In the genomic region with DNA sequence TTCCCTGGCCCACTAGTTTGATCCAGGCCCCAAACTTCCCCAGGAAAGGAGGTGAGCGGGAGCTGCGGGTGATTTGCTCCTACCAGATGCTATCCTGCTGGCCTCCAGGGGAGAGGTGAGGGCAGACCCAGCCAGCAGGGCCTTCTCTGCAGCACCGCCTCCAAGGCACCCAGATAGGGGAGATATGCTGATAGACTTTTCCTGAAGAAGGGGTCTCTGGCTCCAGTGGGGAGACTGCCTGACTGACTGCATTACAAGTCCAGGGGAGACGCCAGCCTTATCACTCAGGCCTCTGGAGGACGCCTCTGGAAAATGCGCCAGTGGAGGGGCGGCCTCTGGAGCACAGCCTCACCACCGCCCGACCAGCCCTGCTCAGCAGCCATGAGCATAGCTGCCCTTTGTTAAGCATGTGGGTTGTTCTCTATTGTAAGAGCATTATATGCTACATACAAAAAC, we compare ENCODE assay signal across 25 cellular contexts.
A peak's percentile ranks its signal among the peaks of the same experiment; 100 is the strongest.
DNase-seq lines count a peak whose midpoint lies in the region; ATAC-seq, FAIRE-seq and TF ChIP-seq lines count a peak whose summit lies in the region.
"Had no signal": no experiment of that assay in that cellular context is flagged by ENCODE, and none has a peak within 500 bp of the region (broad histone marks: within the 10 kb centered on the region; RNA-seq: fewer than 3 reads in every experiment).

No MANE protein-coding gene starts in this region.

- H3K27ac Mint-ChIP-seq in natural killer cell treated with Interleukin-12 subunit alpha and Interleukin-12 subunit beta and Interleukin-15 and Interleukin-18, amount 100 ng/mL, for 72 hours = no peak overlapping the region
- no peak overlapping the region for H3K27ac Mint-ChIP-seq in natural killer cell
- no peak overlapping the region for H3K27ac Mint-ChIP-seq in endodermal cell
- H3K27ac Mint-ChIP-seq: CD4-positive, CD25-positive, alpha-beta regulatory T cell had no signal

- H3K36me3 ChIP-seq in endodermal cell (ENCODE audit: control insufficient read depth, insufficient read depth, low read length) = no peaks in the 10 kb centered on the region

- no peaks in the 10 kb centered on the region for H3K4me1 Mint-ChIP-seq in natural killer cell treated with Interleukin-12 subunit alpha and Interleukin-12 subunit beta and Interleukin-15 and Interleukin-18, amount 100 ng/mL, for 72 hours (ENCODE audit: low read depth in 2 of 2)
- H3K4me1 Mint-ChIP-seq in natural killer cell (no peaks in the 10 kb centered on the region), endodermal cell (peaks cover 9% of the 10 kb centered on the region)
- H3K4me1 Mint-ChIP-seq: activated naive CD4-positive, alpha-beta T cell treated with anti-CD3 and anti-CD28 coated beads, Interleukin-2, amount 50 U/mL, for 24 hours; CD4-positive, CD25-positive, alpha-beta regulatory T cell; central memory CD8-positive, alpha-beta T cell had no signal

- H3K27me3 Mint-ChIP-seq in natural killer cell treated with Interleukin-12 subunit alpha and Interleukin-12 subunit beta and Interleukin-15 and Interleukin-18, amount 100 ng/mL, for 72 hours = no peaks in the 10 kb centered on the region
- H3K27me3 Mint-ChIP-seq in natural killer cell (ENCODE audit: low read depth in 2 of 2) (no peaks in the 10 kb centered on the region), endodermal cell (ENCODE audit: insufficient read depth) (no peaks in the 10 kb centered on the region)
- H3K27me3 Mint-ChIP-seq: activated naive CD4-positive, alpha-beta T cell treated with anti-CD3 and anti-CD28 coated beads, Interleukin-2, amount 50 U/mL, for 24 hours; central memory CD8-positive, alpha-beta T cell had no signal

- ATAC-seq in natural killer cell treated with Interleukin-12 subunit alpha and Interleukin-12 subunit beta and Interleukin-15 and Interleukin-18, amount 100 ng/mL, for 72 hours = no peak
- ATAC-seq in natural killer cell (no peak), GM18858 (IDR thresholded peaks at IDR 0.05; ENCODE audit: unreplicated experiment) (no peak), HG03342 (IDR thresholded peaks at IDR 0.05; ENCODE audit: unreplicated experiment) (no peak)
- ATAC-seq: activated CD4-positive, CD25-positive, alpha-beta regulatory T cell treated with anti-CD3 and anti-CD28 coated beads, Interleukin-2, amount 50 U/mL, for 24 hours had no signal

- no peak overlapping the region for H3K9ac ChIP-seq in endodermal cell (ENCODE audit: extremely low read depth, low read length, poor library complexity, severe bottlenecking)

- no peak for FAIRE-seq in GM12892 (lab: Jason Lieb, UNC)
- FAIRE-seq: astrocyte, H1 had no signal

- peaks cover 3% of the 10 kb centered on the region for H3K4me1 ChIP-seq in endodermal cell (ENCODE audit: control insufficient read depth, insufficient read depth, low read length)

- H3K36me3 Mint-ChIP-seq in natural killer cell treated with Interleukin-12 subunit alpha and Interleukin-12 subunit beta and Interleukin-15 and Interleukin-18, amount 100 ng/mL, for 72 hours = no peaks in the 10 kb centered on the region
- H3K36me3 Mint-ChIP-seq in natural killer cell (no peaks in the 10 kb centered on the region), endodermal cell (ENCODE audit: low read depth) (no peaks in the 10 kb centered on the region)
- H3K36me3 Mint-ChIP-seq: activated naive CD4-positive, alpha-beta T cell treated with anti-CD3 and anti-CD28 coated beads, Interleukin-2, amount 50 U/mL, for 24 hours; CD4-positive, CD25-positive, alpha-beta regulatory T cell had no signal

- DNase-seq in natural killer cell treated with Interleukin-12 subunit alpha and Interleukin-12 subunit beta and Interleukin-15 and Interleukin-18, amount 100 ng/mL, for 72 hours (ENCODE audit: low spot score) = peak; percentile 46
- DNase-seq in natural killer cell (no peak), endodermal cell (peak; percentile 61), mesenteric fat pad (ENCODE audit: low spot score) (peak; percentile 64), GM12892 (ENCODE audit: insufficient read length) (no peak)
- DNase-seq: activated CD8-positive, alpha-beta memory T cell treated with anti-CD3 and anti-CD28 coated beads for 24 hours; activated T-cell treated with anti-CD3 and anti-CD28 coated beads, Interleukin-2, amount 50 U/mL, for 48 hours; CD4-positive, CD25-positive, alpha-beta regulatory T cell; erythroblast; foreskin fibroblast; hippocampal formation; mammary epithelial cell; NCI-H1417; NCI-H2107; NCI-H510A treated with DMSO at 0.1 percent for 48 hours; occipital lobe; stimulated activated CD4-positive, alpha-beta T cell treated with anti-CD3 and anti-CD28 coated beads, Interleukin-15, amount 100 ng/mL, for 24 hours; T1000 had no signal

- H3K9me3 Mint-ChIP-seq in natural killer cell treated with Interleukin-12 subunit alpha and Interleukin-12 subunit beta and Interleukin-15 and Interleukin-18, amount 100 ng/mL, for 72 hours = no peaks in the 10 kb centered on the region
- H3K9me3 Mint-ChIP-seq in natural killer cell (no peaks in the 10 kb centered on the region), endodermal cell (no peaks in the 10 kb centered on the region)
- H3K9me3 Mint-ChIP-seq: activated naive CD4-positive, alpha-beta T cell treated with anti-CD3 and anti-CD28 coated beads, Interleukin-2, amount 50 U/mL, for 24 hours; CD4-positive, CD25-positive, alpha-beta regulatory T cell; central memory CD8-positive, alpha-beta T cell had no signal

- intact Hi-C loops in natural killer cell (cut with micrococcal nuclease) = no loop called here

- H3K9me3 ChIP-seq in endodermal cell (ENCODE audit: control insufficient read depth, low read length) = no peaks in the 10 kb centered on the region

- WGBS in endodermal cell (ENCODE audit: insufficient coverage in 1 of 2, insufficient read length in 1 of 2), 2 experiments = 93% methylated on average over 7 to 9 of the region's 9 CpGs

- H3K27ac ChIP-seq in endodermal cell (ENCODE audit: low read depth, low read length) = no peak overlapping the region

- no peak overlapping the region for H3K4me3 ChIP-seq in endodermal cell (ENCODE audit: low read length)

- TF ChIP-seq CTCF in natural killer cell (IDR thresholded peaks at IDR 0.05) = no peak
- TF ChIP-seq CTCF in endodermal cell (conservative IDR thresholded peaks at IDR 0.05) = peak; percentile 29

- H3K4me3 Mint-ChIP-seq in natural killer cell treated with Interleukin-12 subunit alpha and Interleukin-12 subunit beta and Interleukin-15 and Interleukin-18, amount 100 ng/mL, for 72 hours = no peak overlapping the region
- H3K4me3 Mint-ChIP-seq in natural killer cell (no peak overlapping the region), endodermal cell (no peak overlapping the region)
- H3K4me3 Mint-ChIP-seq: activated naive CD4-positive, alpha-beta T cell treated with anti-CD3 and anti-CD28 coated beads, Interleukin-2, amount 50 U/mL, for 24 hours; central memory CD8-positive, alpha-beta T cell had no signal

- no peak for TF ChIP-seq POLR2A in GM12892 (IDR thresholded peaks at IDR 0.05; ENCODE audit: low read depth, low read length)

- H3K27me3 ChIP-seq in endodermal cell (ENCODE audit: control insufficient read depth, insufficient read depth, low read length, poor library complexity, severe bottlenecking) = no peaks in the 10 kb centered on the region

Comparison
In these comparisons a context has a peak if more than half of its experiments do, and no peak if none do; other contexts are left out.
1. DNase-seq: peak in natural killer cell treated with Interleukin-12 subunit alpha and Interleukin-12 subunit beta and Interleukin-15 and Interleukin-18, amount 100 ng/mL, for 72 hours (single experiment), endodermal cell (single experiment) and mesenteric fat pad (single experiment); none in natural killer cell (single experiment) and GM12892 (single experiment).